In genomic region chr7:95433952-95434351, GRCh38 we compare ENCODE assay signal across 8 cellular contexts. TPM values are rescaled to one million over a fixed set of nuclear protein-coding genes. Genes with fewer than 3 reads are reported as not detected.
DNase-seq lines count a peak whose midpoint lies in the region; ATAC-seq and TF ChIP-seq lines count a peak whose summit lies in the region.

No MANE protein-coding gene starts in this region.

- no peaks in the 10 kb centered on the region for H3K9me3 Mint-ChIP-seq in activated T-cell treated with anti-CD3 and anti-CD28 coated beads, Interleukin-2, amount 50 U/mL, for 4 hours
- H3K9me3 Mint-ChIP-seq in MCF 10A (ENCODE audit: unreplicated experiment), result no peaks in the 10 kb centered on the region

- H3K4me3 ChIP-seq in lung (peak overlapping the region; percentile 79), thyroid gland (replicated peaks in 1 of 3) (peak overlapping the region in 1 of 3 donors; percentile 73)

- DNase-seq in activated T-cell treated with anti-CD3 and anti-CD28 coated beads, Interleukin-2, amount 50 U/mL, for 4 hours, result no peak
- no peak for DNase-seq in activated T-cell treated with anti-CD3 and anti-CD28 coated beads, Interleukin-2, amount 50 U/mL, for 1 hour
- DNase-seq in MCF 10A (ENCODE audit: unreplicated experiment) (peak; percentile 8), lung (ENCODE audit: low spot score) (no peak), thyroid gland (no peak), medulla oblongata (ENCODE audit: extremely low spot score) (no peak), NOMO-1 treated with DMSO at 0.1 percent for 48 hours (lab: John Stamatoyannopoulos, UW; ENCODE audit: unreplicated experiment) (no peak)

- CTCF ChIA-PET in MCF 10A (lab: Yijun Ruan, JAX), result interaction anchor here (0.6 to 4.3 kb wide), 3 partner anchors 10 to 469 kb away, joined by 3 to 27 read pairs (median 3); no protein-coding TSS in a partner anchor

- peaks cover 0 to 12% of the 10 kb centered on the region in 2 donors for H3K4me1 ChIP-seq in lung (ENCODE audit: control insufficient read depth in 2 of 2, insufficient read depth in 2 of 2, low read length in 2 of 2)
- no peaks in the 10 kb centered on the region for H3K4me1 ChIP-seq in thyroid gland

- H3K27ac Mint-ChIP-seq in MCF 10A (ENCODE audit: low read depth, unreplicated experiment), result peak overlapping the region; percentile 96

- no peak for TF ChIP-seq POLR2A in thyroid gland (IDR thresholded peaks at IDR 0.05)

- BruUV-seq in MCF 10A (replicated peaks; lab: Mats Ljungman, UMichigan), result TSS peak; percentile 51

- 43 to 66% methylated on average over 5 of the region's 5 CpGs for WGBS in lung, 2 donors
- 66 to 68% methylated on average over 5 of the region's 5 CpGs for WGBS in thyroid gland, 2 donors

- peaks cover 0 to 2% of the 10 kb centered on the region in 2 donors for H3K9me3 ChIP-seq in lung (ENCODE audit: control insufficient read depth in 2 of 2, insufficient read depth in 1 of 2, low read length in 1 of 2)
- H3K9me3 ChIP-seq in thyroid gland, result no peaks in the 10 kb centered on the region

- peaks cover 7% of the 10 kb centered on the region for H3K27me3 Mint-ChIP-seq in activated T-cell treated with anti-CD3 and anti-CD28 coated beads, Interleukin-2, amount 50 U/mL, for 4 hours (ENCODE audit: low read depth)
- H3K27me3 Mint-ChIP-seq in MCF 10A (ENCODE audit: insufficient read depth, unreplicated experiment), result no peaks in the 10 kb centered on the region

- H3K27ac ChIP-seq in lung (ENCODE audit: low read depth in 1 of 2, low read length in 1 of 2) (peak overlapping the region in 1 of 2 donors; percentile 94), thyroid gland (peak overlapping the region; percentile 90 to 95 (median 92))

- intact Hi-C loops in MCF 10A (cut with micrococcal nuclease), result loop anchor here (10.0 kb wide), 1 partner anchor 1429 kb away; the partner anchor contains the start of gene BET1
- intact Hi-C loops in thyroid gland (cut with DNase I), result no loop called here

- H3K36me3 ChIP-seq in lung (ENCODE audit: control insufficient read depth in 2 of 2, insufficient read depth in 2 of 2, low read length in 2 of 2), result no peaks in the 10 kb centered on the region
- no peaks in the 10 kb centered on the region for H3K36me3 ChIP-seq in thyroid gland

- ATAC-seq in activated T-cell treated with anti-CD3 and anti-CD28 coated beads, Interleukin-2, amount 50 U/mL, for 4 hours, result no peak
- ATAC-seq in lung (ENCODE audit: insufficient read depth, low FRiP score) (no peak), HG02642 (IDR thresholded peaks at IDR 0.05; ENCODE audit: poor library complexity, unreplicated experiment) (no peak)

- H3K27me3 ChIP-seq in lung (ENCODE audit: control insufficient read depth, insufficient read depth) (no peaks in the 10 kb centered on the region), thyroid gland (no peaks in the 10 kb centered on the region)

- no peak for TF ChIP-seq CTCF in MCF 10A (IDR thresholded peaks at IDR 0.05; ENCODE audit: unreplicated experiment)
- TF ChIP-seq CTCF in lung (IDR thresholded peaks at IDR 0.05; ENCODE audit: control extremely low read depth, extremely low read depth), result no peak
- no peak for TF ChIP-seq CTCF in thyroid gland (IDR thresholded peaks at IDR 0.05)

- no peaks in the 10 kb centered on the region for H3K36me3 Mint-ChIP-seq in activated T-cell treated with anti-CD3 and anti-CD28 coated beads, Interleukin-2, amount 50 U/mL, for 4 hours (ENCODE audit: insufficient read depth)
- H3K36me3 Mint-ChIP-seq in MCF 10A (ENCODE audit: insufficient read depth, unreplicated experiment), result peaks cover 34% of the 10 kb centered on the region

- peak overlapping the region; percentile 70 for H3K4me3 Mint-ChIP-seq in activated T-cell treated with anti-CD3 and anti-CD28 coated beads, Interleukin-2, amount 50 U/mL, for 4 hours
- H3K4me3 Mint-ChIP-seq in MCF 10A (ENCODE audit: unreplicated experiment), result peak overlapping the region; percentile 77

- POLR2A ChIA-PET in MCF 10A (lab: Yijun Ruan, JAX), result interaction anchor here (1.2 to 3.5 kb wide), 7 partner anchors 10 to 777 kb away, joined by 3 to 26 read pairs (median 7); no protein-coding TSS in a partner anchor

- H3K4me1 Mint-ChIP-seq in activated T-cell treated with anti-CD3 and anti-CD28 coated beads, Interleukin-2, amount 50 U/mL, for 4 hours (ENCODE audit: low read depth), result peaks cover 11% of the 10 kb centered on the region
- peaks cover 48% of the 10 kb centered on the region for H3K4me1 Mint-ChIP-seq in MCF 10A (ENCODE audit: insufficient read depth, unreplicated experiment)

RNA-seq across cellular contexts. Expression of gene PON2, which starts 0.9 kb away (rescaled TPM):
- 1 to 10 TPM; 2.1 to 3.0 (median 2.3) TPM for total RNA-seq in activated T-cell treated with anti-CD3 and anti-CD28 coated beads, Interleukin-2, amount 50 U/mL, for 4 hours
- total RNA-seq in MCF 10A (2022), result 120 and 140 TPM in 2 replicates
- total RNA-seq in lung, result 100 to 1,000 TPM; 174 to 392 TPM
- polyA plus RNA-seq in lung, result 100 to 1,000 TPM in 1 of 2 donors, 10 to 100 TPM in 1; 90.4 to 202 TPM
- 10 to 100 TPM; 76.7 to 96.9 (median 94.2) TPM for total RNA-seq in thyroid gland

RNA-seq across cellular contexts. Expression of gene PON3, which starts 37.8 kb away (rescaled TPM):
- total RNA-seq in activated T-cell treated with anti-CD3 and anti-CD28 coated beads, Interleukin-2, amount 50 U/mL, for 4 hours, result not detected
- total RNA-seq in MCF 10A (2022) (not detected in 2 replicates), lung (10 to 100 TPM; 19.6 to 25.5 TPM), thyroid gland (10 to 100 TPM in 2 of 4 donors, 1 to 10 TPM in 2; 4.2 to 11.8 (median 8.6) TPM)
- polyA plus RNA-seq in lung, result 10 to 100 TPM; 13.2 to 28.0 TPM

RNA-seq across cellular contexts. Expression of gene ASB4, which starts 51.8 kb away (rescaled TPM):
- total RNA-seq in activated T-cell treated with anti-CD3 and anti-CD28 coated beads, Interleukin-2, amount 50 U/mL, for 4 hours, result under 1 TPM in 1 of 3 donors, not detected in 2; 0.05 TPM
- total RNA-seq in MCF 10A (2022) (not detected in 2 replicates), lung (1 to 10 TPM in 1 of 2 donors, under 1 TPM in 1; 0.74 to 3.3 TPM), thyroid gland (under 1 TPM in 1 of 4 donors, not detected in 3; 0.22 TPM)
- under 1 TPM; 0.05 to 0.47 TPM for polyA plus RNA-seq in lung

Comparison
In these comparisons a context has a peak if more than half of its experiments do, and no peak if none do; other contexts are left out.
1. RNA of gene PON2, which starts 0.9 kb away (total RNA-seq): 174 to 392 TPM in lung, 120 to 140 TPM in MCF 10A and 76.7 to 96.9 TPM in thyroid gland; 2.1 to 3.0 TPM in activated T-cell treated with anti-CD3 and anti-CD28 coated beads, Interleukin-2, amount 50 U/mL, for 4 hours; every median in the first group is over 10 times any median in the second.